In genomic region chr22:42387631-42388030, GRCh38 we compare ENCODE assay signal across 31 cellular contexts. TPM values are rescaled to one million over a fixed set of nuclear protein-coding genes. Genes with fewer than 3 reads are reported as not detected.
"Had no signal": no experiment of that assay in that cellular context is flagged by ENCODE, and none has a peak within 500 bp of the region (broad histone marks: within the 10 kb centered on the region; RNA-seq: fewer than 3 reads in every experiment).

No MANE protein-coding gene starts in this region.

- H3K4me1 ChIP-seq: adrenal gland, body of pancreas, breast epithelium, colonic mucosa had no signal

- FAIRE-seq: frontal cortex had no signal

- DNase-seq: activated B cell treated with CpG ODN at 0.5 μM for 24 hours; activated CD4-positive, alpha-beta T cell treated with anti-CD3 and anti-CD28 coated beads, Interleukin-2, amount 50 U/mL, for 1 hour; activated CD4-positive, alpha-beta T cell treated with anti-CD3 and anti-CD28 coated beads, Interleukin-2, amount 50 U/mL, for 48 hours; activated CD8-positive, alpha-beta memory T cell treated with anti-CD3 and anti-CD28 coated beads for 24 hours; activated CD8-positive, alpha-beta T cell treated with anti-CD3 and anti-CD28 coated beads for 36 hours; activated effector memory CD4-positive, alpha-beta T cell treated with Interleukin-2 at 50 U/mL for 16 hours; activated naive CD4-positive, alpha-beta T cell treated with anti-CD3 and anti-CD28 coated beads for 36 hours; activated naive CD8-positive, alpha-beta T cell treated with anti-CD3 and anti-CD28 coated beads for 36 hours; activated naive CD8-positive, alpha-beta T cell treated with anti-CD3 and anti-CD28 coated beads, Interleukin-2, amount 50 U/mL, for 24 hours; activated T-cell treated with anti-CD3 and anti-CD28 coated beads, Interleukin-2, amount 50 U/mL, for 4 hours; aorta; central memory CD4-positive, alpha-beta T cell; colonic mucosa; effector memory CD4-positive, alpha-beta T cell; endodermal cell; foreskin fibroblast; T1000 had no signal

- H3K9me3 ChIP-seq: adrenal gland, body of pancreas, breast epithelium, colonic mucosa had no signal

- H3K27me3 ChIP-seq: adrenal gland, body of pancreas, breast epithelium, cardiac muscle cell, colonic mucosa, dorsolateral prefrontal cortex had no signal

- H3K36me3 ChIP-seq: adrenal gland, breast epithelium, cardiac muscle cell, colonic mucosa, WERI-Rb-1 had no signal

- H3K4me3 ChIP-seq: adrenal gland, body of pancreas, breast epithelium, cardiac muscle cell, colonic mucosa, dorsolateral prefrontal cortex had no signal

- H3K27me3 Mint-ChIP-seq: activated CD8-positive, alpha-beta T cell treated with anti-CD3 and anti-CD28 coated beads for 36 hours; activated naive CD4-positive, alpha-beta T cell treated with anti-CD3 and anti-CD28 coated beads, Interleukin-2, amount 50 U/mL, for 24 hours had no signal

- H3K4me3 Mint-ChIP-seq: activated B cell treated with CpG ODN at 0.5 μM for 24 hours; activated CD8-positive, alpha-beta T cell treated with anti-CD3 and anti-CD28 coated beads for 36 hours; activated naive CD4-positive, alpha-beta T cell treated with anti-CD3 and anti-CD28 coated beads for 36 hours; activated naive CD4-positive, alpha-beta T cell treated with anti-CD3 and anti-CD28 coated beads, Interleukin-2, amount 50 U/mL, for 24 hours; activated naive CD8-positive, alpha-beta T cell treated with anti-CD3 and anti-CD28 coated beads for 36 hours; activated naive CD8-positive, alpha-beta T cell treated with anti-CD3 and anti-CD28 coated beads, Interleukin-2, amount 50 U/mL, for 24 hours; activated T-cell treated with anti-CD3 and anti-CD28 coated beads, Interleukin-2, amount 50 U/mL, for 4 hours; activated T-helper 17 cell treated with anti-CD3 and anti-CD28 coated beads, Interleukin-2, amount 50 U/mL, for 72 hours; dendritic cell treated with granulocyte-macrophage colony-stimulating factor and Interleukin-4, amounts not matched to agents 40 ng/mL and 50 ng/mL, for 4 days; endodermal cell; T-helper 1 cell treated with Interleukin-12 subunit alpha and Interleukin-12 subunit beta and Interleukin-4 antibody, amounts not matched to agents 30 μg/mL and 1 μg/mL, for 36 hours had no signal

- H3K27ac Mint-ChIP-seq: activated B cell treated with CpG ODN at 0.5 μM for 24 hours; activated CD8-positive, alpha-beta T cell treated with anti-CD3 and anti-CD28 coated beads for 36 hours; activated naive CD4-positive, alpha-beta T cell treated with anti-CD3 and anti-CD28 coated beads for 36 hours; activated naive CD4-positive, alpha-beta T cell treated with anti-CD3 and anti-CD28 coated beads, Interleukin-2, amount 50 U/mL, for 24 hours; activated naive CD8-positive, alpha-beta T cell treated with anti-CD3 and anti-CD28 coated beads for 36 hours; activated naive CD8-positive, alpha-beta T cell treated with anti-CD3 and anti-CD28 coated beads, Interleukin-2, amount 50 U/mL, for 24 hours; activated T-helper 17 cell treated with anti-CD3 and anti-CD28 coated beads, Interleukin-2, amount 50 U/mL, for 72 hours; dendritic cell treated with granulocyte-macrophage colony-stimulating factor and Interleukin-4, amounts not matched to agents 40 ng/mL and 50 ng/mL, for 4 days; endodermal cell; T-helper 1 cell treated with Interleukin-12 subunit alpha and Interleukin-12 subunit beta and Interleukin-4 antibody, amounts not matched to agents 30 μg/mL and 1 μg/mL, for 36 hours had no signal

- H3K4me1 Mint-ChIP-seq: activated B cell treated with CpG ODN at 0.5 μM for 24 hours; activated naive CD4-positive, alpha-beta T cell treated with anti-CD3 and anti-CD28 coated beads, Interleukin-2, amount 50 U/mL, for 24 hours; activated naive CD8-positive, alpha-beta T cell treated with anti-CD3 and anti-CD28 coated beads for 36 hours; activated naive CD8-positive, alpha-beta T cell treated with anti-CD3 and anti-CD28 coated beads, Interleukin-2, amount 50 U/mL, for 24 hours; activated T-helper 17 cell treated with anti-CD3 and anti-CD28 coated beads, Interleukin-2, amount 50 U/mL, for 72 hours; endodermal cell had no signal

- H3K9me3 Mint-ChIP-seq: activated B cell treated with CpG ODN at 0.5 μM for 24 hours; activated CD8-positive, alpha-beta T cell treated with anti-CD3 and anti-CD28 coated beads for 36 hours; activated naive CD4-positive, alpha-beta T cell treated with anti-CD3 and anti-CD28 coated beads for 36 hours; activated naive CD4-positive, alpha-beta T cell treated with anti-CD3 and anti-CD28 coated beads, Interleukin-2, amount 50 U/mL, for 24 hours; activated naive CD8-positive, alpha-beta T cell treated with anti-CD3 and anti-CD28 coated beads for 36 hours; activated naive CD8-positive, alpha-beta T cell treated with anti-CD3 and anti-CD28 coated beads, Interleukin-2, amount 50 U/mL, for 24 hours; activated T-cell treated with anti-CD3 and anti-CD28 coated beads, Interleukin-2, amount 50 U/mL, for 4 hours; activated T-helper 17 cell treated with anti-CD3 and anti-CD28 coated beads, Interleukin-2, amount 50 U/mL, for 72 hours; dendritic cell treated with granulocyte-macrophage colony-stimulating factor and Interleukin-4, amounts not matched to agents 40 ng/mL and 50 ng/mL, for 4 days; endodermal cell; T-helper 1 cell treated with Interleukin-12 subunit alpha and Interleukin-12 subunit beta and Interleukin-4 antibody, amounts not matched to agents 30 μg/mL and 1 μg/mL, for 36 hours had no signal

- H3K27ac ChIP-seq: adrenal gland, body of pancreas, breast epithelium, cardiac muscle cell, colonic mucosa, WERI-Rb-1 had no signal

- H3K36me3 Mint-ChIP-seq: activated naive CD4-positive, alpha-beta T cell treated with anti-CD3 and anti-CD28 coated beads, Interleukin-2, amount 50 U/mL, for 24 hours; activated naive CD8-positive, alpha-beta T cell treated with anti-CD3 and anti-CD28 coated beads for 36 hours had no signal

- ATAC-seq: activated CD4-positive, CD25-positive, alpha-beta regulatory T cell treated with anti-CD3 and anti-CD28 coated beads, Interleukin-2, amount 50 U/mL, for 24 hours; activated CD8-positive, alpha-beta T cell treated with anti-CD3 and anti-CD28 coated beads for 36 hours; activated naive CD8-positive, alpha-beta T cell treated with anti-CD3 and anti-CD28 coated beads, Interleukin-2, amount 50 U/mL, for 24 hours; activated T-cell treated with anti-CD3 and anti-CD28 coated beads, Interleukin-2, amount 50 U/mL, for 4 hours; activated T-helper 17 cell treated with anti-CD3 and anti-CD28 coated beads, Interleukin-2, amount 50 U/mL, for 72 hours; body of pancreas; esophagus mucosa had no signal

RNA-seq across cellular contexts. Expression of gene NFAM1, which starts 44.6 kb away (rescaled TPM):
- total RNA-seq: epithelial cell of proximal tubule had no signal
